Comparison of ENCODE assay signal across 3 cellular contexts in genomic region chr5:75079346-75079745, GRCh38. TPM values are rescaled to one million over a fixed set of nuclear protein-coding genes. Genes with fewer than 3 reads are reported as not detected.
"Had no signal": no experiment of that assay in that cellular context is flagged by ENCODE, and none has a peak within 500 bp of the region (broad histone marks: within the 10 kb centered on the region; RNA-seq: fewer than 3 reads in every experiment).

No MANE protein-coding gene starts in this region.

RNA-seq across cellular contexts. Expression of gene GCNT4, which starts 27.0 kb away (rescaled TPM):
- total RNA-seq: HT-29, HT1080, K562 had no signal
